11 cellular contexts compared by ENCODE assay signal in the genomic region with DNA sequence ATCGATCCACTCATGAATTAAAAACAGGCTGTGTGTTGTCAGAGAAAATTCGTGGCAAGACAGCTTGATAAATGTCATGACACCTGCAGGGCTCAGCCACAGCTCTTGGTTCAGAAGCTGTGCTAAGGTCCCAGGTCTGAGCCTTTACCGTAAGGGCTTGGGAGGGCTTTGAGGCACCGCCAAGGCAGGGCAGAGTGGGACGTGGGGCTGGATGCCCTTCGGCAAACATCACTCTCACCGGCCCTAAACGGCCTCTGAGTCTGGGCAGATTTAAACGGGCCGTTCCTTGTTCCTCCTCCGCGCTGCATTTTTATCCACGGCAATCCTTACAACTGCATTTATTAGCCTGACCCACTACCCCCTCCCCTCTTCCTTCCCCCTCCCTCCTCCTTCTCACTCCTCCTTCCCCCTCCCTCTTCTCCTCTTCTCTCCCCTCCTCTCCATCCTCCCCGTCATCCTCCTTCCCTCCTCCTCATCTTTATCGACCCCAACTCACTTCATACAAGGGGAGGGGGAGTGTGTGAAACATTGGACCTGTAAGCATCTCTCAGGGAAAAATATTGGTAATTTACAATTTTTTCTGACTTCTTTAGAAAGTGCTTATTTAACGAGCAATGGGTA. TPM values are rescaled to one million over a fixed set of nuclear protein-coding genes. Genes with fewer than 3 reads are reported as not detected.
DNase-seq lines count a peak whose midpoint lies in the region; ATAC-seq and TF ChIP-seq lines count a peak whose summit lies in the region.
"Had no signal": no experiment of that assay in that cellular context is flagged by ENCODE, and none has a peak within 500 bp of the region (broad histone marks: within the 10 kb centered on the region; RNA-seq: fewer than 3 reads in every experiment).

No MANE protein-coding gene starts in this region.

- H3K4me3 Mint-ChIP-seq in CD8-positive, alpha-beta T cell, result no peak overlapping the region

- H3K36me3 ChIP-seq in CD8-positive, alpha-beta T cell (ENCODE audit: insufficient read depth, low read length), result peaks cover 9% of the 10 kb centered on the region
- H3K36me3 ChIP-seq in Karpas-422 (ENCODE audit: insufficient read depth, low read length), result peaks cover 25% of the 10 kb centered on the region; the same call in 1 of the 2 replicates
- H3K36me3 ChIP-seq in effector memory CD4-positive, alpha-beta T cell (ENCODE audit: control insufficient read depth, insufficient read depth, low read length), result peaks cover 29% of the 10 kb centered on the region

- H3K4me3 ChIP-seq in CD8-positive, alpha-beta T cell (ENCODE audit: low read depth, low read length), result no peak overlapping the region
- no peak overlapping the region for H3K4me3 ChIP-seq in Karpas-422 (ENCODE audit: low read length)
- H3K4me3 ChIP-seq in effector memory CD4-positive, alpha-beta T cell (ENCODE audit: insufficient read depth, low read depth, low read length, poor library complexity, severe bottlenecking), result no peak overlapping the region
- H3K4me3 ChIP-seq: lung had no signal

- no peaks in the 10 kb centered on the region for H3K9me2 ChIP-seq in Karpas-422 (replicated peaks; ENCODE audit: insufficient read depth, low read length)

- no peak for ATAC-seq in CD8-positive, alpha-beta T cell
- ATAC-seq in omental fat pad (ENCODE audit: low FRiP score), result peak; percentile 16
- no peak for ATAC-seq in HG02970 (IDR thresholded peaks at IDR 0.05; ENCODE audit: low FRiP score, unreplicated experiment)
- ATAC-seq in GM21390 (IDR thresholded peaks at IDR 0.05; ENCODE audit: unreplicated experiment), result no peak

- POLR2A ChIA-PET in CD8-positive, alpha-beta T cell (lab: Charles Lee), result interaction anchor here (0.7 to 1.2 kb wide), 2 partner anchors 9 to 26 kb away, joined by 4 read pairs; no protein-coding TSS in a partner anchor

- H3K27me3 Mint-ChIP-seq in CD8-positive, alpha-beta T cell (ENCODE audit: low read depth), result no peaks in the 10 kb centered on the region

- H3K27me3 ChIP-seq in CD8-positive, alpha-beta T cell (ENCODE audit: insufficient read depth, low read length), result no peaks in the 10 kb centered on the region
- H3K27me3 ChIP-seq in Karpas-422 (ENCODE audit: low read length), result no peaks in the 10 kb centered on the region
- no peaks in the 10 kb centered on the region for H3K27me3 ChIP-seq in effector memory CD4-positive, alpha-beta T cell (replicated peaks; ENCODE audit: control insufficient read depth, insufficient read depth, low read length, poor library complexity, severe bottlenecking)

- H3K4me1 Mint-ChIP-seq in CD8-positive, alpha-beta T cell (ENCODE audit: low read depth), result peaks cover 89% of the 10 kb centered on the region

- peaks cover 72% of the 10 kb centered on the region for H3K79me2 ChIP-seq in Karpas-422 (ENCODE audit: low read length)

- TF ChIP-seq CTCF in CD8-positive, alpha-beta T cell (IDR thresholded peaks at IDR 0.05), result no peak
- no peak for TF ChIP-seq CTCF in omental fat pad (IDR thresholded peaks at IDR 0.05)

- peaks cover 60% of the 10 kb centered on the region for H3K36me3 Mint-ChIP-seq in CD8-positive, alpha-beta T cell

- no peak for DNase-seq in CD8-positive, alpha-beta T cell
- no peak for DNase-seq in Karpas-422
- no peak for DNase-seq in effector memory CD4-positive, alpha-beta T cell
- no peak for DNase-seq in omental fat pad (ENCODE audit: low spot score)
- no peak for DNase-seq in ACHN
- no peak for DNase-seq in foreskin melanocyte
- DNase-seq: central memory CD4-positive, alpha-beta T cell; SW 1271 had no signal

- no peak overlapping the region for H2AFZ ChIP-seq in Karpas-422 (ENCODE audit: low read length)

- H3K9me3 ChIP-seq in CD8-positive, alpha-beta T cell (ENCODE audit: low read length), result no peaks in the 10 kb centered on the region
- H3K9me3 ChIP-seq in Karpas-422 (ENCODE audit: low read length), result no peaks in the 10 kb centered on the region
- H3K9me3 ChIP-seq in effector memory CD4-positive, alpha-beta T cell (ENCODE audit: control insufficient read depth, low read length), result no peaks in the 10 kb centered on the region

- CTCF ChIA-PET in CD8-positive, alpha-beta T cell (lab: Charles Lee), result interaction anchor here (0.8 kb wide), 1 partner anchor 32 kb away, joined by 3 read pairs; no protein-coding TSS in a partner anchor

- peak overlapping the region; percentile 99 for H3K27ac Mint-ChIP-seq in CD8-positive, alpha-beta T cell

- H3K4me1 ChIP-seq in CD8-positive, alpha-beta T cell (ENCODE audit: insufficient read depth, low read length), result peaks cover 83% of the 10 kb centered on the region
- H3K4me1 ChIP-seq in Karpas-422 (ENCODE audit: low read length), result peaks cover 73% of the 10 kb centered on the region
- H3K4me1 ChIP-seq in effector memory CD4-positive, alpha-beta T cell (ENCODE audit: control insufficient read depth, insufficient read depth, low read length, poor library complexity, severe bottlenecking), result peaks cover 52% of the 10 kb centered on the region

- peak overlapping the region; percentile 12; the same call in 1 of the 2 replicates for H3K9ac ChIP-seq in Karpas-422 (ENCODE audit: low read length)

- peak overlapping the region; percentile 37 for H3K4me2 ChIP-seq in Karpas-422 (ENCODE audit: low read depth, low read length, poor library complexity, severe bottlenecking)

- intact Hi-C loops in CD8-positive, alpha-beta T cell (cut with DNase I, micrococcal nuclease), result loop anchor here in 1 of 2 experiments (5.0 kb wide), 1 partner anchor 34 kb away; the partner anchor contains the start of gene MBP

- no peaks in the 10 kb centered on the region for H4K20me1 ChIP-seq in Karpas-422 (ENCODE audit: insufficient read depth, low read depth, low read length)

- no peaks in the 10 kb centered on the region for H3K9me3 Mint-ChIP-seq in CD8-positive, alpha-beta T cell

- H3K27ac ChIP-seq in CD8-positive, alpha-beta T cell (ENCODE audit: low read depth, low read length), result no peak overlapping the region
- peak overlapping the region; percentile 53 for H3K27ac ChIP-seq in Karpas-422 (ENCODE audit: low read length)
- peak overlapping the region; percentile 83 for H3K27ac ChIP-seq in effector memory CD4-positive, alpha-beta T cell (ENCODE audit: insufficient read depth, low read length, poor library complexity, severe bottlenecking)

- in situ Hi-C loops in ACHN (cut with HindIII; ENCODE audit: low pct_ligation_motif_present, low pct_unique_long_range_greater_than_20kb, low sequenced_read_pairs), result no loop called here

RNA-seq across cellular contexts. Expression of gene MBP, which starts 33.9 kb away (rescaled TPM):
- total RNA-seq in CD8-positive, alpha-beta T cell, result 10 to 100 TPM; 67.9 to 70.7 TPM
- 58.3 and 67.8 TPM in 2 replicates for total RNA-seq in Karpas-422 (2014; rRNA removed; shearing (Covaris generic); ENCODE audit: low replicate concordance)
- 10 to 100 TPM; 27.4 to 50.9 (median 36.0) TPM for total RNA-seq in omental fat pad
